1 cellular context compared by ENCODE assay signal in the genomic region with DNA sequence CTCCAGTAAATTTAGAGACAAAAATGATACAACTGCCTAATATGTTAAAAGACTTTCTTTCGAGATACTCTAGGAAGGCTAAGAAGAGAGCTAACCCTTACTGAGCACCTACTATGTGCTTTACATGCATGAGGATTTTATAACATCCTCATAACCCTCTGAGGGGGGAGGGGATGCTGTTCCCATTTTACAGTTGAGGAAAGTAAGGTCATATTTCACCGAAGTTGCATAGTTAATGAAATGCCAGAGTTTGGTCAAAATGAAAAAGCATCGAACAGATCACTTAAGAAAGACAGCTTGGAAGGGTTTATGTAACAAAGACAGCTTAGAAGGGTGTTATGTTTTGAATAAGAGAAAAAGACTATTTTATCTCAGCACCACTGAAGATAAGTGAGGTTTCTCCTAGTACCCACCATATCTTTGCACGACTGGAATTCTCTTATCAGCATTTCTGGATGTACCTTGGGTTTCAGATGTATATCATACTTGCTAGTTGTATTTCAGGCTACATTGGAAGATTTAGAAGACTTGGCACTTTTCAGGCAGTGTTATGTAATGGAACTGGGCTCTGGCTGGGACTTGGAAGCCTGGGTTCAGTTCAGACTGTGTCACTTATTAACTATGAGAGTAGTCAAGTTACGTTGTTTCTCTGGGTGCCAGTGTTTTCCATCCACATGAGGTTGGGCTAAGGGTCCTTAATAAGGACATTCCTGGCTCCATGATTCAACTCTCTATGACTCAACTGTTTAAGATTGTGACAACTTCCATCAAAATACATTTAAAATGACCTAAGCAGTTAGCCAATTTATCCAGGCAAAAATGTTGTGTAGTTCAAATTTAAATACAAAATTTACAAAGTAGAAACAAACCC.
TF ChIP-seq lines count a peak whose summit lies in the region.

No MANE protein-coding gene starts in this region.

TF ChIP-seq in K562, 482 proteins besides CTCF, POLR2A, EP300 and RAD21:
- TF ChIP-seq ZKSCAN1 (IDR thresholded peaks at IDR 0.05; ENCODE audit: low read depth, low read length) (peak; percentile 92), ARHGAP35 (IDR thresholded peaks at IDR 0.05; ENCODE audit: partially characterized antibody) (no peak), ZNF639 (CRISPR knock-in tag; conservative IDR thresholded peaks at IDR 0.05 in 1 of 2, IDR thresholded peaks at IDR 0.05 in 1 of 2) (no peak), RCOR1 (IDR thresholded peaks at IDR 0.05; ENCODE audit: borderline replicate concordance in 1 of 2, low read depth in 2 of 2, low read length in 2 of 2) (peak in 1 of 2 experiments; percentile 15; a peak in 1 of 4 replicates), JUN (IDR thresholded peaks at IDR 0.05; ENCODE audit: borderline replicate concordance, low read depth, low read length) (no peak), JUN (CRISPR knock-in tag; IDR thresholded peaks at IDR 0.05; ENCODE audit: borderline replicate concordance) (no peak), GTF2E2 (tag; IDR thresholded peaks at IDR 0.05) (0 out of 2 replicates have a peak, but pooled peaks have one; percentile 24), SAFB2 (IDR thresholded peaks at IDR 0.05; ENCODE audit: borderline replicate concordance, low read depth, low read length, severe bottlenecking) (no peak), KDM1A (IDR thresholded peaks at IDR 0.05) (peak; percentile 69 to 81), BCOR (IDR thresholded peaks at IDR 0.05) (peak; percentile 80), DNMT1 (IDR thresholded peaks at IDR 0.05) (no peak), BHLHE40 (IDR thresholded peaks at IDR 0.05; ENCODE audit: low read length) (no peak), ZNF316 (IDR thresholded peaks at IDR 0.05) (peak; percentile 60; the same call in 1 of the 2 replicates), SMARCA5 (IDR thresholded peaks at IDR 0.05) (0 out of 2 replicates have a peak, but pooled peaks have one; percentile 21), HLTF (IDR thresholded peaks at IDR 0.05) (no peak), HDAC2 (IDR thresholded peaks at IDR 0.05) (0 out of 2 replicates have a peak, but pooled peaks have one; percentile 24), ZBTB8A (IDR thresholded peaks at IDR 0.05; ENCODE audit: partially characterized antibody) (no peak), SP2 (IDR thresholded peaks at IDR 0.05; ENCODE audit: extremely low read depth, low read depth, low read length, poor library complexity, severe bottlenecking) (no peak), ZNF282 (CRISPR knock-in tag; IDR thresholded peaks at IDR 0.05) (no peak), FOXJ2 (tag; IDR thresholded peaks at IDR 0.05) (0 out of 2 replicates have a peak, but pooled peaks have one; percentile 28), ZNF778 (CRISPR knock-in tag; IDR thresholded peaks at IDR 0.05) (no peak), TRIM24 (IDR thresholded peaks at IDR 0.05) (no peak), TEAD1 (CRISPR knock-in tag; IDR thresholded peaks at IDR 0.05) (0 out of 4 replicates have a peak, but pooled peaks of 1 of the 2 experiments have one; percentile 9), NFIC (IDR thresholded peaks at IDR 0.05) (no peak), ETV1 (tag; conservative IDR thresholded peaks at IDR 0.05; ENCODE audit: low read depth) (no peak), ADNP (tag; IDR thresholded peaks at IDR 0.05) (peak; percentile 90), C11orf30 (IDR thresholded peaks at IDR 0.05; ENCODE audit: low read depth) (peak; percentile 54; the same call in 1 of the 2 replicates), RBM25 (IDR thresholded peaks at IDR 0.05; ENCODE audit: low read depth, low read length, severe bottlenecking) (peak; percentile 94), ZNF766 (CRISPR knock-in tag; conservative IDR thresholded peaks at IDR 0.05) (peak; percentile 96), ZNF124 (CRISPR knock-in tag; IDR thresholded peaks at IDR 0.05) (no peak)
